In the genomic region with DNA sequence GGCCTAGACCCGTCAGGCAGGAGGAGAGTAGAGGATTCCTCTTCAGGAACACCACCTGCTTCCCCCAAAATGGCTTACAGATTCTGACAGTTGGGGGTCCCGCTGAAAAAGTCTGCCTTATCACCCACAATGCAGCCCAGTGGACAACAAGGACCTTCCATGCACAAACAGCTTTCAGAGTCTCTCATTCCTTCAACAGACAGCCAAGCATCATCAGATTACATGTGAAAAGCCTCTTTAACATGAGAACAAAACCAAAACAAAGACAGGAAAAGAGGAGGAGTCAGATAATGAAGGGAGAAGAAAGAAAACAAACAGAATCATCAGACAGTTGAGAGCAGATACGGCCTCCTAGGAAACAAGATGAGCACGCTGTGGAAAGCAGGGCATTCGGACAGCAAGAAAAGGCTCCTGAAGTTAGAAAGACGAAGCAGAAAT, we compare ENCODE assay signal across 11 cellular contexts. TPM values are rescaled to one million over a fixed set of nuclear protein-coding genes. Genes with fewer than 3 reads are reported as not detected.
DNase-seq lines count a peak whose midpoint lies in the region; ATAC-seq, FAIRE-seq and TF ChIP-seq lines count a peak whose summit lies in the region.
"Had no signal": no experiment of that assay in that cellular context is flagged by ENCODE, and none has a peak within 500 bp of the region (broad histone marks: within the 10 kb centered on the region; RNA-seq: fewer than 3 reads in every experiment).

No MANE protein-coding gene starts in this region.

- no peak overlapping the region for H3K9ac ChIP-seq in kidney (ENCODE audit: low read length in 2 of 2)

- no peaks in the 10 kb centered on the region for H3K9me3 Mint-ChIP-seq in activated CD4-positive, alpha-beta T cell treated with anti-CD3 and anti-CD28 coated beads for 36 hours (ENCODE audit: low read depth)
- no peaks in the 10 kb centered on the region for H3K9me3 Mint-ChIP-seq in brain

- peaks cover 36% of the 10 kb centered on the region for H3K4me1 Mint-ChIP-seq in activated CD4-positive, alpha-beta T cell treated with anti-CD3 and anti-CD28 coated beads for 36 hours
- H3K4me1 Mint-ChIP-seq in brain = peaks cover 49% of the 10 kb centered on the region

- peaks cover 32 to 40% of the 10 kb centered on the region in 2 donors for H3K4me1 ChIP-seq in kidney (ENCODE audit: control insufficient read depth in 1 of 2, insufficient read depth in 1 of 2, low read depth in 1 of 2, low read length in 2 of 2)

- ATAC-seq in activated CD4-positive, alpha-beta T cell treated with anti-CD3 and anti-CD28 coated beads for 36 hours = no peak
- ATAC-seq in HG03354 (IDR thresholded peaks at IDR 0.05; ENCODE audit: poor library complexity, severe bottlenecking, unreplicated experiment) = no peak

- peaks cover 26 to 48% of the 10 kb centered on the region in 2 donors for H3K36me3 ChIP-seq in kidney (ENCODE audit: control insufficient read depth in 1 of 2, insufficient read depth in 2 of 2, low read length in 2 of 2)

- no peak overlapping the region for H3K4me3 ChIP-seq in kidney (ENCODE audit: low read length in 2 of 2)

- H3K36me3 Mint-ChIP-seq in activated CD4-positive, alpha-beta T cell treated with anti-CD3 and anti-CD28 coated beads for 36 hours (ENCODE audit: low read depth) = peaks cover 31% of the 10 kb centered on the region
- peaks cover 48% of the 10 kb centered on the region for H3K36me3 Mint-ChIP-seq in brain

- peak overlapping the region; percentile 9 to 26 for H3K27ac ChIP-seq in kidney (ENCODE audit: low read depth in 2 of 2, low read length in 2 of 2)
- H3K27ac ChIP-seq in temporal lobe (ENCODE audit: low read depth, low read length) = peak overlapping the region; percentile 86

- H3K27ac Mint-ChIP-seq in activated CD4-positive, alpha-beta T cell treated with anti-CD3 and anti-CD28 coated beads for 36 hours = peak overlapping the region; percentile 7
- H3K27ac Mint-ChIP-seq in brain = peak overlapping the region in 4 of 5 experiments; percentile 33 to 64 (median 40)

- H3K4me3 Mint-ChIP-seq in activated CD4-positive, alpha-beta T cell treated with anti-CD3 and anti-CD28 coated beads for 36 hours = no peak overlapping the region
- H3K4me3 Mint-ChIP-seq in brain = peak overlapping the region in 2 of 5 experiments; percentile 5 to 9

- H3K9me3 ChIP-seq in kidney (ENCODE audit: control insufficient read depth in 1 of 2, low read length in 2 of 2) = no peaks in the 10 kb centered on the region

- intact Hi-C loops in activated CD4-positive, alpha-beta T cell treated with anti-CD3 and anti-CD28 coated beads for 36 hours (cut with DNase I, micrococcal nuclease) = no loop called here
- intact Hi-C loops in kidney (cut with DNase I) = no loop called here

- no peaks in the 10 kb centered on the region for H3K27me3 Mint-ChIP-seq in activated CD4-positive, alpha-beta T cell treated with anti-CD3 and anti-CD28 coated beads for 36 hours
- peaks cover 2% of the 10 kb centered on the region for H3K27me3 Mint-ChIP-seq in brain

- FAIRE-seq in kidney (lab: Jason Lieb, UNC) = no peak

- no peak for DNase-seq in activated CD4-positive, alpha-beta T cell treated with anti-CD3 and anti-CD28 coated beads for 36 hours
- no peak for DNase-seq in activated CD4-positive, alpha-beta T cell treated with anti-CD3 and anti-CD28 coated beads, Interleukin-2, amount 50 U/mL, for 4 hours
- DNase-seq in kidney (no peak), H4 (ENCODE audit: low spot score) (no peak)
- no peak for DNase-seq in stimulated activated CD4-positive, alpha-beta T cell treated with anti-CD3 and anti-CD28 coated beads, Interleukin-4, amount 100 ng/mL, for 4 hours
- DNase-seq: activated effector memory CD4-positive, alpha-beta T cell treated with Interleukin-2 at 50 U/mL for 16 hours; AML-193; stimulated activated naive CD4-positive, alpha-beta T cell had no signal

- CTCF ChIA-PET in activated CD4-positive, alpha-beta T cell treated with anti-CD3 and anti-CD28 coated beads for 36 hours (lab: Charles Lee) = interaction anchor here (0.6 kb wide), 1 partner anchor 276 kb away, joined by 3 read pairs; no protein-coding TSS in a partner anchor

- TF ChIP-seq CTCF in brain (conservative IDR thresholded peaks at IDR 0.05) = no peak
- no peak for TF ChIP-seq CTCF in kidney (IDR thresholded peaks at IDR 0.05; ENCODE audit: borderline replicate concordance, extremely low read depth, insufficient read depth)

- POLR2A ChIA-PET in activated CD4-positive, alpha-beta T cell treated with anti-CD3 and anti-CD28 coated beads for 36 hours (lab: Charles Lee) = no interaction called here

RNA-seq across cellular contexts. Expression of gene KCTD10, which starts 18.3 kb away (rescaled TPM):
- 10 to 100 TPM; 42.0 to 46.3 TPM for total RNA-seq in activated CD4-positive, alpha-beta T cell treated with anti-CD3 and anti-CD28 coated beads for 36 hours
- polyA plus RNA-seq in brain (ENCODE audit: insufficient read depth, low read depth, low replicate concordance) (26.4 TPM), kidney (ENCODE audit: insufficient read depth, low read depth, low replicate concordance) (23.6 TPM)
- total RNA-seq in kidney (72.1 TPM), temporal lobe (39.6 TPM)
- 15.7 and 23.4 TPM in 2 replicates for total RNA-seq in H4 (2014; rRNA removed; shearing (Covaris generic))

RNA-seq across cellular contexts. Expression of gene UBE3B, which starts 18.6 kb away (rescaled TPM):
- 10 to 100 TPM; 25.7 to 27.2 TPM for total RNA-seq in activated CD4-positive, alpha-beta T cell treated with anti-CD3 and anti-CD28 coated beads for 36 hours
- 21.9 TPM for polyA plus RNA-seq in brain (ENCODE audit: insufficient read depth, low read depth, low replicate concordance)
- 44.3 TPM for total RNA-seq in kidney
- polyA plus RNA-seq in kidney (ENCODE audit: insufficient read depth, low read depth, low replicate concordance) = 13.9 TPM
- 21.6 TPM for total RNA-seq in temporal lobe
- 53.4 and 72.6 TPM in 2 replicates for total RNA-seq in H4 (2014; rRNA removed; shearing (Covaris generic))
